Comparison of ENCODE assay signal across 1 cellular context in the genomic region with DNA sequence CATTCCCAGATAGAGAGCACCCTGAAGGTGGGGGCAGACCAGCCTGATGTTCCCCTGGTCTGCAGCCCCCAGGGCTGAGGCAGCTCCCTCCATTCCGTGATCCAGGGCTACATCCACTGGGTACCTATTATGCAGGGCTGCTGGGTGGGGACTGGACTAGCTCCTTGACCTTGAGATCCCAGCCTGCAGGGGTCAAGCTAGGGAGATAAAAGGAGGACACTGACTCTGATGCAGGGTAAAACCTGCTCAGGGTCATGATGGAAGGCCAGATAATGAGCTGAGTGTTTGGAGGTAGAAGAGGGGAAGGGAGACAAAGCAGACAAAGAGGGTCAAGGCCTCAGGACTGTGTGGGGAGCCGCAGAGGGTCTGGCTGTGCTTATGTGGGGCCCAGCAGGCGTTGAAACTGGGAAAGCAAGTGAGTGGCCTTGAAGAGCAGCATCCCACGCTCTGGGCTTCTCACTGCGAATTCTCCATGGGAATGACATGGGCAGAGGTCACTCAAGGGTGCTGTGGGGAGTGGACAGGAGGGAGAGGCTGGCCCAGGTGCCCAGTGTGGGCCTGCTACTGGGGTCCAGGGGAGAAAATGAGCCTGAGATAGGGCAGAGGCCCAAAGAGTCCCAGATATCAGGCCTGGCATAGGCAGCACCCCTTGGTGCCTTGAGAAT.
TF ChIP-seq lines count a peak whose summit lies in the region.

No MANE protein-coding gene starts in this region.

TF ChIP-seq in GM23338, 12 proteins besides CTCF, POLR2A, EP300 and RAD21:
- TF ChIP-seq ZNF331 (CRISPR knock-in tag; IDR thresholded peaks at IDR 0.05; ENCODE audit: low read depth) = no peak
- no peak for TF ChIP-seq POLR2AphosphoS5 (IDR thresholded peaks at IDR 0.05; ENCODE audit: low read depth)
- no peak for TF ChIP-seq EZH2phosphoT487 (IDR thresholded peaks at IDR 0.05; ENCODE audit: unreplicated experiment)
- TF ChIP-seq, protein P1, sequence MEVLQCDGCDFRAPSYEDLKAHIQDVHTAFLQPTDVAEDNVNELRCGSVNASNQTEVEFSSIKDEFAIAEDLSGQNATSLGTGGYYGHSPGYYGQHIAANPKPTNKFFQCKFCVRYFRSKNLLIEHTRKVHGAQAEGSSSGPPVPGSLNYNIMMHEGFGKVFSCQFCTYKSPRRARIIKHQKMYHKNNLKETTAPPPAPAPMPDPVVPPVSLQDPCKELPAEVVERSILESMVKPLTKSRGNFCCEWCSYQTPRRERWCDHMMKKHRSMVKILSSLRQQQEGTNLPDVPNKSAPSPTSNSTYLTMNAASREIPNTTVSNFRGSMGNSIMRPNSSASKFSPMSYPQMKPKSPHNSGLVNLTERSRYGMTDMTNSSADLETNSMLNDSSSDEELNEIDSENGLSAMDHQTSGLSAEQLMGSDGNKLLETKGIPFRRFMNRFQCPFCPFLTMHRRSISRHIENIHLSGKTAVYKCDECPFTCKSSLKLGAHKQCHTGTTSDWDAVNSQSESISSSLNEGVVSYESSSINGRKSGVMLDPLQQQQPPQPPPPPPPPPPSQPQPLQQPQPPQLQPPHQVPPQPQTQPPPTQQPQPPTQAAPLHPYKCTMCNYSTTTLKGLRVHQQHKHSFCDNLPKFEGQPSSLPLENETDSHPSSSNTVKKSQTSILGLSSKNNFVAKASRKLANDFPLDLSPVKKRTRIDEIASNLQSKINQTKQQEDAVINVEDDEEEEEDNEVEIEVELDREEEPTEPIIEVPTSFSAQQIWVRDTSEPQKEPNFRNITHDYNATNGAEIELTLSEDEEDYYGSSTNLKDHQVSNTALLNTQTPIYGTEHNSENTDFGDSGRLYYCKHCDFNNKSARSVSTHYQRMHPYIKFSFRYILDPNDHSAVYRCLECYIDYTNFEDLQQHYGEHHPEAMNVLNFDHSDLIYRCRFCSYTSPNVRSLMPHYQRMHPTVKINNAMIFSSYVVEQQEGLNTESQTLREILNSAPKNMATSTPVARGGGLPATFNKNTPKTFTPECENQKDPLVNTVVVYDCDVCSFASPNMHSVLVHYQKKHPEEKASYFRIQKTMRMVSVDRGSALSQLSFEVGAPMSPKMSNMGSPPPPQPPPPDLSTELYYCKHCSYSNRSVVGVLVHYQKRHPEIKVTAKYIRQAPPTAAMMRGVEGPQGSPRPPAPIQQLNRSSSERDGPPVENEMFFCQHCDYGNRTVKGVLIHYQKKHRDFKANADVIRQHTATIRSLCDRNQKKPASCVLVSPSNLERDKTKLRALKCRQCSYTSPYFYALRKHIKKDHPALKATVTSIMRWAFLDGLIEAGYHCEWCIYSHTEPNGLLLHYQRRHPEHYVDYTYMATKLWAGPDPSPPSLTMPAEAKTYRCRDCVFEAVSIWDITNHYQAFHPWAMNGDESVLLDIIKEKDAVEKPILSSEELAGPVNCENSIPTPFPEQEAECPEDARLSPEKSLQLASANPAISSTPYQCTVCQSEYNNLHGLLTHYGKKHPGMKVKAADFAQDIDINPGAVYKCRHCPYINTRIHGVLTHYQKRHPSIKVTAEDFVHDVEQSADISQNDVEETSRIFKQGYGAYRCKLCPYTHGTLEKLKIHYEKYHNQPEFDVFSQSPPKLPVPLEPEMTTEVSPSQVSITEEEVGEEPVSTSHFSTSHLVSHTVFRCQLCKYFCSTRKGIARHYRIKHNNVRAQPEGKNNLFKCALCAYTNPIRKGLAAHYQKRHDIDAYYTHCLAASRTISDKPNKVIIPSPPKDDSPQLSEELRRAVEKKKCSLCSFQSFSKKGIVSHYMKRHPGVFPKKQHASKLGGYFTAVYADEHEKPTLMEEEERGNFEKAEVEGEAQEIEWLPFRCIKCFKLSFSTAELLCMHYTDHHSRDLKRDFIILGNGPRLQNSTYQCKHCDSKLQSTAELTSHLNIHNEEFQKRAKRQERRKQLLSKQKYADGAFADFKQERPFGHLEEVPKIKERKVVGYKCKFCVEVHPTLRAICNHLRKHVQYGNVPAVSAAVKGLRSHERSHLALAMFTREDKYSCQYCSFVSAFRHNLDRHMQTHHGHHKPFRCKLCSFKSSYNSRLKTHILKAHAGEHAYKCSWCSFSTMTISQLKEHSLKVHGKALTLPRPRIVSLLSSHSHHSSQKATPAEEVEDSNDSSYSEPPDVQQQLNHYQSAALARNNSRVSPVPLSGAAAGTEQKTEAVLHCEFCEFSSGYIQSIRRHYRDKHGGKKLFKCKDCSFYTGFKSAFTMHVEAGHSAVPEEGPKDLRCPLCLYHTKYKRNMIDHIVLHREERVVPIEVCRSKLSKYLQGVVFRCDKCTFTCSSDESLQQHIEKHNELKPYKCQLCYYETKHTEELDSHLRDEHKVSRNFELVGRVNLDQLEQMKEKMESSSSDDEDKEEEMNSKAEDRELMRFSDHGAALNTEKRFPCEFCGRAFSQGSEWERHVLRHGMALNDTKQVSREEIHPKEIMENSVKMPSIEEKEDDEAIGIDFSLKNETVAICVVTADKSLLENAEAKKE (CRISPR knock-in tag; IDR thresholded peaks at IDR 0.05) = no peak
- TF ChIP-seq, protein P2, sequence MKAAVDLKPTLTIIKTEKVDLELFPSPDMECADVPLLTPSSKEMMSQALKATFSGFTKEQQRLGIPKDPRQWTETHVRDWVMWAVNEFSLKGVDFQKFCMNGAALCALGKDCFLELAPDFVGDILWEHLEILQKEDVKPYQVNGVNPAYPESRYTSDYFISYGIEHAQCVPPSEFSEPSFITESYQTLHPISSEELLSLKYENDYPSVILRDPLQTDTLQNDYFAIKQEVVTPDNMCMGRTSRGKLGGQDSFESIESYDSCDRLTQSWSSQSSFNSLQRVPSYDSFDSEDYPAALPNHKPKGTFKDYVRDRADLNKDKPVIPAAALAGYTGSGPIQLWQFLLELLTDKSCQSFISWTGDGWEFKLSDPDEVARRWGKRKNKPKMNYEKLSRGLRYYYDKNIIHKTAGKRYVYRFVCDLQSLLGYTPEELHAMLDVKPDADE (IDR thresholded peaks at IDR 0.05) = no peak
- TF ChIP-seq NANOG (IDR thresholded peaks at IDR 0.05; ENCODE audit: borderline replicate concordance) = no peak
- no peak for TF ChIP-seq JUNB (IDR thresholded peaks at IDR 0.05; ENCODE audit: unreplicated experiment)
- TF ChIP-seq, protein P3, sequence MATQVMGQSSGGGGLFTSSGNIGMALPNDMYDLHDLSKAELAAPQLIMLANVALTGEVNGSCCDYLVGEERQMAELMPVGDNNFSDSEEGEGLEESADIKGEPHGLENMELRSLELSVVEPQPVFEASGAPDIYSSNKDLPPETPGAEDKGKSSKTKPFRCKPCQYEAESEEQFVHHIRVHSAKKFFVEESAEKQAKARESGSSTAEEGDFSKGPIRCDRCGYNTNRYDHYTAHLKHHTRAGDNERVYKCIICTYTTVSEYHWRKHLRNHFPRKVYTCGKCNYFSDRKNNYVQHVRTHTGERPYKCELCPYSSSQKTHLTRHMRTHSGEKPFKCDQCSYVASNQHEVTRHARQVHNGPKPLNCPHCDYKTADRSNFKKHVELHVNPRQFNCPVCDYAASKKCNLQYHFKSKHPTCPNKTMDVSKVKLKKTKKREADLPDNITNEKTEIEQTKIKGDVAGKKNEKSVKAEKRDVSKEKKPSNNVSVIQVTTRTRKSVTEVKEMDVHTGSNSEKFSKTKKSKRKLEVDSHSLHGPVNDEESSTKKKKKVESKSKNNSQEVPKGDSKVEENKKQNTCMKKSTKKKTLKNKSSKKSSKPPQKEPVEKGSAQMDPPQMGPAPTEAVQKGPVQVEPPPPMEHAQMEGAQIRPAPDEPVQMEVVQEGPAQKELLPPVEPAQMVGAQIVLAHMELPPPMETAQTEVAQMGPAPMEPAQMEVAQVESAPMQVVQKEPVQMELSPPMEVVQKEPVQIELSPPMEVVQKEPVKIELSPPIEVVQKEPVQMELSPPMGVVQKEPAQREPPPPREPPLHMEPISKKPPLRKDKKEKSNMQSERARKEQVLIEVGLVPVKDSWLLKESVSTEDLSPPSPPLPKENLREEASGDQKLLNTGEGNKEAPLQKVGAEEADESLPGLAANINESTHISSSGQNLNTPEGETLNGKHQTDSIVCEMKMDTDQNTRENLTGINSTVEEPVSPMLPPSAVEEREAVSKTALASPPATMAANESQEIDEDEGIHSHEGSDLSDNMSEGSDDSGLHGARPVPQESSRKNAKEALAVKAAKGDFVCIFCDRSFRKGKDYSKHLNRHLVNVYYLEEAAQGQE (IDR thresholded peaks at IDR 0.05; ENCODE audit: unreplicated experiment) = no peak
- no peak for TF ChIP-seq STAT1 (IDR thresholded peaks at IDR 0.05; ENCODE audit: unreplicated experiment)
- no peak for TF ChIP-seq CREB1 (CRISPR knock-in tag; IDR thresholded peaks at IDR 0.05; ENCODE audit: low read depth)
- TF ChIP-seq EZH2 (IDR thresholded peaks at IDR 0.05; ENCODE audit: low read depth, unreplicated experiment) = no peak
- TF ChIP-seq ZNF114 (CRISPR knock-in tag; IDR thresholded peaks at IDR 0.05) = no peak
